In genomic region chr5:93585054-93585751, GRCh38 we compare ENCODE assay signal across 8 cellular contexts. TPM values are rescaled to one million over a fixed set of nuclear protein-coding genes. Genes with fewer than 3 reads are reported as not detected.
DNase-seq lines count a peak whose midpoint lies in the region; ATAC-seq and TF ChIP-seq lines count a peak whose summit lies in the region.

No MANE protein-coding gene starts in this region.

- TF ChIP-seq CTCF in 22Rv1 (IDR thresholded peaks at IDR 0.05) (no peak), GM06990 (IDR thresholded peaks at IDR 0.05; ENCODE audit: insufficient read depth, low read length, poor library complexity, severe bottlenecking) (no peak), WI38 (IDR thresholded peaks at IDR 0.05; ENCODE audit: low read depth, low read length) (no peak), glutamatergic neuron (IDR thresholded peaks at IDR 0.05; ENCODE audit: partially characterized antibody, unreplicated experiment) (no peak)

- no peaks in the 10 kb centered on the region for H3K36me3 Mint-ChIP-seq in glutamatergic neuron (ENCODE audit: unreplicated experiment)

- H3K4me1 Mint-ChIP-seq in glutamatergic neuron (ENCODE audit: low read depth, unreplicated experiment), result peaks cover 13% of the 10 kb centered on the region

- peak overlapping the region; percentile 91 for H3K27ac ChIP-seq in 22Rv1

- peak overlapping the region; percentile 59 for H3K4me3 Mint-ChIP-seq in glutamatergic neuron (ENCODE audit: unreplicated experiment)

- DNase-seq in GM06990 (ENCODE audit: extremely low read depth, insufficient read length) (no peak), glutamatergic neuron (peak; percentile 33), skeletal muscle cell (ENCODE audit: low read depth) (no peak), GM19240 (ENCODE audit: insufficient read length, low spot score) (no peak)

- H3K36me3 ChIP-seq in GM06990 (ENCODE audit: control insufficient read depth, insufficient read depth, low read length), result no peaks in the 10 kb centered on the region

- ATAC-seq in GM18907 (IDR thresholded peaks at IDR 0.05; ENCODE audit: unreplicated experiment), result no peak
- ATAC-seq in GM19328 (IDR thresholded peaks at IDR 0.05; ENCODE audit: unreplicated experiment), result no peak

- peaks cover 23% of the 10 kb centered on the region for H3K27me3 Mint-ChIP-seq in glutamatergic neuron (ENCODE audit: unreplicated experiment)

- H3K4me3 ChIP-seq in GM06990 (replicated peaks; ENCODE audit: low read depth, low read length) (peak overlapping the region; percentile 37), WI38 (ENCODE audit: low read depth, low read length) (peak overlapping the region; percentile 92), skeletal muscle cell (ENCODE audit: low read depth, low read length) (peak overlapping the region; percentile 71)

- H3K9me3 Mint-ChIP-seq in glutamatergic neuron (ENCODE audit: unreplicated experiment), result peaks cover 21% of the 10 kb centered on the region

- H3K27ac Mint-ChIP-seq in glutamatergic neuron (ENCODE audit: unreplicated experiment), result no peak overlapping the region

- H3K27me3 ChIP-seq in GM06990 (replicated peaks; ENCODE audit: control insufficient read depth, insufficient read depth, low read length), result no peaks in the 10 kb centered on the region; the same call in 1 of the 2 replicates

RNA-seq across cellular contexts. Expression of gene NR2F1, which starts 2.2 kb away (rescaled TPM):
- 0.37 TPM for total RNA-seq in glutamatergic neuron (ENCODE audit: unreplicated experiment)

RNA-seq across cellular contexts. Expression of gene NR2F1-AS1, which starts 4.2 kb away (rescaled TPM):
- total RNA-seq in glutamatergic neuron (ENCODE audit: unreplicated experiment), result 0.39 TPM

Comparison
In these comparisons a context has a peak if more than half of its experiments do, and no peak if none do; other contexts are left out.
1. H3K4me3 ChIP-seq: peak in every context shown above with its lines; median percentile 92 in WI38; 71 in skeletal muscle cell; 37 in GM06990.